Comparison of ENCODE assay signal across 1 cellular context in the genomic region with DNA sequence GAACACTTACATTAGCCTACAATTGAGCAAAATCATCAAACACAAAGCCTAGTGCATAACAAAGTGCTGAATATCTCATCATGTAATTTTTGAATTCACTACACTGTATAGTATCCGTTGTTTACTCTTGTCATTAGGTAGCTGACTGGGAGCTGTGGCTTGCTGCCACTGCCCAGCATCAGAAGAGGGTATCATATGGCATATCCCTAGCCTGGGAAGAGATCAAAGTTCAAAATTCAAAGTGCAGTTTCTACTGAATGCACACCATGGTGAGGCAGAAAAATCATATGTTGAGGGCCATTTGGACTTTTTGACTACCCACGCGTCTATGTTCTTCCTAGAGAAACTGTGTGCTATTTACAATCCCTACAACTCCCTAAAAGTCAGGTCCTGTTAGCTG.
TF ChIP-seq lines count a peak whose summit lies in the region.

No MANE protein-coding gene starts in this region.

TF ChIP-seq in HepG2, 621 proteins besides CTCF, POLR2A, EP300 and RAD21 (continued from another document and continues in another):
- TF ChIP-seq, protein P1, sequence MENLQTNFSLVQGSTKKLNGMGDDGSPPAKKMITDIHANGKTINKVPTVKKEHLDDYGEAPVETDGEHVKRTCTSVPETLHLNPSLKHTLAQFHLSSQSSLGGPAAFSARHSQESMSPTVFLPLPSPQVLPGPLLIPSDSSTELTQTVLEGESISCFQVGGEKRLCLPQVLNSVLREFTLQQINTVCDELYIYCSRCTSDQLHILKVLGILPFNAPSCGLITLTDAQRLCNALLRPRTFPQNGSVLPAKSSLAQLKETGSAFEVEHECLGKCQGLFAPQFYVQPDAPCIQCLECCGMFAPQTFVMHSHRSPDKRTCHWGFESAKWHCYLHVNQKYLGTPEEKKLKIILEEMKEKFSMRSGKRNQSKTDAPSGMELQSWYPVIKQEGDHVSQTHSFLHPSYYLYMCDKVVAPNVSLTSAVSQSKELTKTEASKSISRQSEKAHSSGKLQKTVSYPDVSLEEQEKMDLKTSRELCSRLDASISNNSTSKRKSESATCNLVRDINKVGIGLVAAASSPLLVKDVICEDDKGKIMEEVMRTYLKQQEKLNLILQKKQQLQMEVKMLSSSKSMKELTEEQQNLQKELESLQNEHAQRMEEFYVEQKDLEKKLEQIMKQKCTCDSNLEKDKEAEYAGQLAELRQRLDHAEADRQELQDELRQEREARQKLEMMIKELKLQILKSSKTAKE (CRISPR knock-in tag; IDR thresholded peaks at IDR 0.05; ENCODE audit: borderline replicate concordance), result no peak
- no peak for TF ChIP-seq ZSCAN21 (CRISPR knock-in tag; IDR thresholded peaks at IDR 0.05; ENCODE audit: borderline replicate concordance)
- TF ChIP-seq ARNT2 (CRISPR knock-in tag; IDR thresholded peaks at IDR 0.05; ENCODE audit: low read depth), result 0 out of 2 replicates have a peak, but pooled peaks have one; percentile 54
- no peak for TF ChIP-seq TMF1 (CRISPR knock-in tag; IDR thresholded peaks at IDR 0.05; ENCODE audit: low read depth)
- TF ChIP-seq, protein P2, sequence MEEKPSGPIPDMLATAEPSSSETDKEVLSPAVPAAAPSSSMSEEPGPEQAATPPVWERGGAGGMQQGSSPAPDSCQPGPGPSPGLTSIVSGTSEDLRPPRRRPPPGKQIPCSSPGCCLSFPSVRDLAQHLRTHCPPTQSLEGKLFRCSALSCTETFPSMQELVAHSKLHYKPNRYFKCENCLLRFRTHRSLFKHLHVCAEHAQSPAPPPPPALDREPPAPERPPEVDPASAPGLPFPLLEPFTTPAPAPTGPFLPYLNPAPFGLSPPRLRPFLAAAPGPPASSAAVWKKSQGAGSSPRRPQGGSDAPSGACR (CRISPR knock-in tag; IDR thresholded peaks at IDR 0.05), result no peak
- no peak for TF ChIP-seq CHD4 (IDR thresholded peaks at IDR 0.05; ENCODE audit: borderline replicate concordance, low read length)
- no peak for TF ChIP-seq ZNF317 (CRISPR knock-in tag; IDR thresholded peaks at IDR 0.05)
- TF ChIP-seq CENPX (CRISPR knock-in tag; IDR thresholded peaks at IDR 0.05), result no peak
- TF ChIP-seq, protein P3, sequence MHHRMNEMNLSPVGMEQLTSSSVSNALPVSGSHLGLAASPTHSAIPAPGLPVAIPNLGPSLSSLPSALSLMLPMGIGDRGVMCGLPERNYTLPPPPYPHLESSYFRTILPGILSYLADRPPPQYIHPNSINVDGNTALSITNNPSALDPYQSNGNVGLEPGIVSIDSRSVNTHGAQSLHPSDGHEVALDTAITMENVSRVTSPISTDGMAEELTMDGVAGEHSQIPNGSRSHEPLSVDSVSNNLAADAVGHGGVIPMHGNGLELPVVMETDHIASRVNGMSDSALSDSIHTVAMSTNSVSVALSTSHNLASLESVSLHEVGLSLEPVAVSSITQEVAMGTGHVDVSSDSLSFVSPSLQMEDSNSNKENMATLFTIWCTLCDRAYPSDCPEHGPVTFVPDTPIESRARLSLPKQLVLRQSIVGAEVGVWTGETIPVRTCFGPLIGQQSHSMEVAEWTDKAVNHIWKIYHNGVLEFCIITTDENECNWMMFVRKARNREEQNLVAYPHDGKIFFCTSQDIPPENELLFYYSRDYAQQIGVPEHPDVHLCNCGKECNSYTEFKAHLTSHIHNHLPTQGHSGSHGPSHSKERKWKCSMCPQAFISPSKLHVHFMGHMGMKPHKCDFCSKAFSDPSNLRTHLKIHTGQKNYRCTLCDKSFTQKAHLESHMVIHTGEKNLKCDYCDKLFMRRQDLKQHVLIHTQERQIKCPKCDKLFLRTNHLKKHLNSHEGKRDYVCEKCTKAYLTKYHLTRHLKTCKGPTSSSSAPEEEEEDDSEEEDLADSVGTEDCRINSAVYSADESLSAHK (CRISPR knock-in tag; IDR thresholded peaks at IDR 0.05; ENCODE audit: borderline replicate concordance), result no peak
- TF ChIP-seq PHF8 (CRISPR knock-in tag; IDR thresholded peaks at IDR 0.05), result no peak
- no peak for TF ChIP-seq ZNF761 (CRISPR knock-in tag; conservative IDR thresholded peaks at IDR 0.05)
- TF ChIP-seq, protein P4, sequence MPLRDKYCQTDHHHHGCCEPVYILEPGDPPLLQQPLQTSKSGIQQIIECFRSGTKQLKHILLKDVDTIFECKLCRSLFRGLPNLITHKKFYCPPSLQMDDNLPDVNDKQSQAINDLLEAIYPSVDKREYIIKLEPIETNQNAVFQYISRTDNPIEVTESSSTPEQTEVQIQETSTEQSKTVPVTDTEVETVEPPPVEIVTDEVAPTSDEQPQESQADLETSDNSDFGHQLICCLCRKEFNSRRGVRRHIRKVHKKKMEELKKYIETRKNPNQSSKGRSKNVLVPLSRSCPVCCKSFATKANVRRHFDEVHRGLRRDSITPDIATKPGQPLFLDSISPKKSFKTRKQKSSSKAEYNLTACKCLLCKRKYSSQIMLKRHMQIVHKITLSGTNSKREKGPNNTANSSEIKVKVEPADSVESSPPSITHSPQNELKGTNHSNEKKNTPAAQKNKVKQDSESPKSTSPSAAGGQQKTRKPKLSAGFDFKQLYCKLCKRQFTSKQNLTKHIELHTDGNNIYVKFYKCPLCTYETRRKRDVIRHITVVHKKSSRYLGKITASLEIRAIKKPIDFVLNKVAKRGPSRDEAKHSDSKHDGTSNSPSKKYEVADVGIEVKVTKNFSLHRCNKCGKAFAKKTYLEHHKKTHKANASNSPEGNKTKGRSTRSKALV (CRISPR knock-in tag; IDR thresholded peaks at IDR 0.05), result no peak
- no peak for TF ChIP-seq AKAP8 (CRISPR knock-in tag; IDR thresholded peaks at IDR 0.05)
- no peak for TF ChIP-seq DMAP1 (CRISPR knock-in tag; IDR thresholded peaks at IDR 0.05)
- TF ChIP-seq, protein P5, sequence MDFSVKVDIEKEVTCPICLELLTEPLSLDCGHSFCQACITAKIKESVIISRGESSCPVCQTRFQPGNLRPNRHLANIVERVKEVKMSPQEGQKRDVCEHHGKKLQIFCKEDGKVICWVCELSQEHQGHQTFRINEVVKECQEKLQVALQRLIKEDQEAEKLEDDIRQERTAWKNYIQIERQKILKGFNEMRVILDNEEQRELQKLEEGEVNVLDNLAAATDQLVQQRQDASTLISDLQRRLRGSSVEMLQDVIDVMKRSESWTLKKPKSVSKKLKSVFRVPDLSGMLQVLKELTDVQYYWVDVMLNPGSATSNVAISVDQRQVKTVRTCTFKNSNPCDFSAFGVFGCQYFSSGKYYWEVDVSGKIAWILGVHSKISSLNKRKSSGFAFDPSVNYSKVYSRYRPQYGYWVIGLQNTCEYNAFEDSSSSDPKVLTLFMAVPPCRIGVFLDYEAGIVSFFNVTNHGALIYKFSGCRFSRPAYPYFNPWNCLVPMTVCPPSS (IDR thresholded peaks at IDR 0.05), result no peak
- no peak for TF ChIP-seq ZMYM4 (CRISPR knock-in tag; IDR thresholded peaks at IDR 0.05)
- no peak for TF ChIP-seq ZNF24 (IDR thresholded peaks at IDR 0.05)
- TF ChIP-seq ZNF614 (CRISPR knock-in tag; IDR thresholded peaks at IDR 0.05; ENCODE audit: borderline replicate concordance), result peak; percentile 53; the same call in 1 of the 2 replicates
- no peak for TF ChIP-seq KDM4B (CRISPR knock-in tag; IDR thresholded peaks at IDR 0.05)
- TF ChIP-seq HNF4G (IDR thresholded peaks at IDR 0.05; ENCODE audit: borderline replicate concordance, low read depth, low read length), result peak; percentile 79; the same call in 1 of the 2 replicates
- TF ChIP-seq HNF4G (CRISPR knock-in tag; IDR thresholded peaks at IDR 0.05; ENCODE audit: borderline replicate concordance, low read depth), result peak; percentile 79; the same call in 1 of the 2 replicates
- TF ChIP-seq TBL1XR1 (IDR thresholded peaks at IDR 0.05; ENCODE audit: borderline replicate concordance, low read length, partially characterized antibody), result no peak
- TF ChIP-seq, protein P6, sequence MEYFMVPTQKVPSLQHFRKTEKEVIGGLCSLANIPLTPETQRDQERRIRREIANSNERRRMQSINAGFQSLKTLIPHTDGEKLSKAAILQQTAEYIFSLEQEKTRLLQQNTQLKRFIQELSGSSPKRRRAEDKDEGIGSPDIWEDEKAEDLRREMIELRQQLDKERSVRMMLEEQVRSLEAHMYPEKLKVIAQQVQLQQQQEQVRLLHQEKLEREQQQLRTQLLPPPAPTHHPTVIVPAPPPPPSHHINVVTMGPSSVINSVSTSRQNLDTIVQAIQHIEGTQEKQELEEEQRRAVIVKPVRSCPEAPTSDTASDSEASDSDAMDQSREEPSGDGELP (IDR thresholded peaks at IDR 0.05; ENCODE audit: borderline replicate concordance, low read depth), result peak; percentile 80
- TF ChIP-seq, protein P7, sequence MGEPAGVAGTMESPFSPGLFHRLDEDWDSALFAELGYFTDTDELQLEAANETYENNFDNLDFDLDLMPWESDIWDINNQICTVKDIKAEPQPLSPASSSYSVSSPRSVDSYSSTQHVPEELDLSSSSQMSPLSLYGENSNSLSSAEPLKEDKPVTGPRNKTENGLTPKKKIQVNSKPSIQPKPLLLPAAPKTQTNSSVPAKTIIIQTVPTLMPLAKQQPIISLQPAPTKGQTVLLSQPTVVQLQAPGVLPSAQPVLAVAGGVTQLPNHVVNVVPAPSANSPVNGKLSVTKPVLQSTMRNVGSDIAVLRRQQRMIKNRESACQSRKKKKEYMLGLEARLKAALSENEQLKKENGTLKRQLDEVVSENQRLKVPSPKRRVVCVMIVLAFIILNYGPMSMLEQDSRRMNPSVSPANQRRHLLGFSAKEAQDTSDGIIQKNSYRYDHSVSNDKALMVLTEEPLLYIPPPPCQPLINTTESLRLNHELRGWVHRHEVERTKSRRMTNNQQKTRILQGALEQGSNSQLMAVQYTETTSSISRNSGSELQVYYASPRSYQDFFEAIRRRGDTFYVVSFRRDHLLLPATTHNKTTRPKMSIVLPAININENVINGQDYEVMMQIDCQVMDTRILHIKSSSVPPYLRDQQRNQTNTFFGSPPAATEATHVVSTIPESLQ (CRISPR knock-in tag; conservative IDR thresholded peaks at IDR 0.05), result no peak
- TF ChIP-seq, protein P8, sequence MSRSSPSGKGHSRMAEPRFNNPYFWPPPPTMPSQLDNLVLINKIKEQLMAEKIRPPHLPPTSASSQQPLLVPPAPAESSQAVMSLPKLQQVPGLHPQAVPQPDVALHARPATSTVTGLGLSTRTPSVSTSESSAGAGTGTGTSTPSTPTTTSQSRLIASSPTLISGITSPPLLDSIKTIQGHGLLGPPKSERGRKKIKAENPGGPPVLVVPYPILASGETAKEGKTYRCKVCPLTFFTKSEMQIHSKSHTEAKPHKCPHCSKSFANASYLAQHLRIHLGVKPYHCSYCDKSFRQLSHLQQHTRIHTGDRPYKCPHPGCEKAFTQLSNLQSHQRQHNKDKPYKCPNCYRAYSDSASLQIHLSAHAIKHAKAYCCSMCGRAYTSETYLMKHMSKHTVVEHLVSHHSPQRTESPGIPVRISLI (CRISPR knock-in tag; IDR thresholded peaks at IDR 0.05; ENCODE audit: borderline replicate concordance), result peak; percentile 47; the same call in 1 of the 2 replicates
- TF ChIP-seq MTF2 (CRISPR knock-in tag; IDR thresholded peaks at IDR 0.05; ENCODE audit: borderline replicate concordance), result no peak
- TF ChIP-seq ZNF160 (CRISPR knock-in tag; IDR thresholded peaks at IDR 0.05), result no peak
- peak; percentile 90; the same call in 1 of the 2 replicates for TF ChIP-seq NCOR1 (IDR thresholded peaks at IDR 0.05; ENCODE audit: borderline replicate concordance, low read length)
- 0 out of 2 replicates have a peak, but pooled peaks have one; percentile 17 for TF ChIP-seq CCDC6 (CRISPR knock-in tag; IDR thresholded peaks at IDR 0.05)
- no peak for TF ChIP-seq SMAD3 (CRISPR knock-in tag; IDR thresholded peaks at IDR 0.05)
- TF ChIP-seq PITX1 (CRISPR knock-in tag; IDR thresholded peaks at IDR 0.05), result no peak
- no peak for TF ChIP-seq NONO (IDR thresholded peaks at IDR 0.05)
- TF ChIP-seq NONO (CRISPR knock-in tag; conservative IDR thresholded peaks at IDR 0.05), result no peak
- no peak for TF ChIP-seq PPARG (CRISPR knock-in tag; conservative IDR thresholded peaks at IDR 0.05)
- no peak for TF ChIP-seq CHD2 (IDR thresholded peaks at IDR 0.05; ENCODE audit: low read depth, low read length)
- TF ChIP-seq HNF4A (CRISPR knock-in tag; IDR thresholded peaks at IDR 0.05), result peak; percentile 95
- TF ChIP-seq MEIS1 (CRISPR knock-in tag; IDR thresholded peaks at IDR 0.05; ENCODE audit: borderline replicate concordance), result no peak
- TF ChIP-seq NCOA2 (CRISPR knock-in tag; IDR thresholded peaks at IDR 0.05), result peak; percentile 45; the same call in 1 of the 2 replicates
- TF ChIP-seq NR3C1 (CRISPR knock-in tag; IDR thresholded peaks at IDR 0.05), result no peak
- TF ChIP-seq ZNF136 (CRISPR knock-in tag; IDR thresholded peaks at IDR 0.05; ENCODE audit: low read depth), result no peak
- TF ChIP-seq RBAK (CRISPR knock-in tag; IDR thresholded peaks at IDR 0.05), result no peak
- TF ChIP-seq, protein P9, sequence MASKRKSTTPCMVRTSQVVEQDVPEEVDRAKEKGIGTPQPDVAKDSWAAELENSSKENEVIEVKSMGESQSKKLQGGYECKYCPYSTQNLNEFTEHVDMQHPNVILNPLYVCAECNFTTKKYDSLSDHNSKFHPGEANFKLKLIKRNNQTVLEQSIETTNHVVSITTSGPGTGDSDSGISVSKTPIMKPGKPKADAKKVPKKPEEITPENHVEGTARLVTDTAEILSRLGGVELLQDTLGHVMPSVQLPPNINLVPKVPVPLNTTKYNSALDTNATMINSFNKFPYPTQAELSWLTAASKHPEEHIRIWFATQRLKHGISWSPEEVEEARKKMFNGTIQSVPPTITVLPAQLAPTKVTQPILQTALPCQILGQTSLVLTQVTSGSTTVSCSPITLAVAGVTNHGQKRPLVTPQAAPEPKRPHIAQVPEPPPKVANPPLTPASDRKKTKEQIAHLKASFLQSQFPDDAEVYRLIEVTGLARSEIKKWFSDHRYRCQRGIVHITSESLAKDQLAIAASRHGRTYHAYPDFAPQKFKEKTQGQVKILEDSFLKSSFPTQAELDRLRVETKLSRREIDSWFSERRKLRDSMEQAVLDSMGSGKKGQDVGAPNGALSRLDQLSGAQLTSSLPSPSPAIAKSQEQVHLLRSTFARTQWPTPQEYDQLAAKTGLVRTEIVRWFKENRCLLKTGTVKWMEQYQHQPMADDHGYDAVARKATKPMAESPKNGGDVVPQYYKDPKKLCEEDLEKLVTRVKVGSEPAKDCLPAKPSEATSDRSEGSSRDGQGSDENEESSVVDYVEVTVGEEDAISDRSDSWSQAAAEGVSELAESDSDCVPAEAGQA (IDR thresholded peaks at IDR 0.05; ENCODE audit: low read depth), result no peak
- TF ChIP-seq, protein P9 (CRISPR knock-in tag; IDR thresholded peaks at IDR 0.05; ENCODE audit: borderline replicate concordance), result no peak
- no peak for TF ChIP-seq SNAI1 (CRISPR knock-in tag; IDR thresholded peaks at IDR 0.05; ENCODE audit: borderline replicate concordance)
- no peak for TF ChIP-seq ZNF619 (CRISPR knock-in tag; IDR thresholded peaks at IDR 0.05)
- peak; percentile 60; the same call in 1 of the 2 replicates for TF ChIP-seq KAT8 (CRISPR knock-in tag; IDR thresholded peaks at IDR 0.05)
